12 cellular contexts compared by ENCODE assay signal in the genomic region with DNA sequence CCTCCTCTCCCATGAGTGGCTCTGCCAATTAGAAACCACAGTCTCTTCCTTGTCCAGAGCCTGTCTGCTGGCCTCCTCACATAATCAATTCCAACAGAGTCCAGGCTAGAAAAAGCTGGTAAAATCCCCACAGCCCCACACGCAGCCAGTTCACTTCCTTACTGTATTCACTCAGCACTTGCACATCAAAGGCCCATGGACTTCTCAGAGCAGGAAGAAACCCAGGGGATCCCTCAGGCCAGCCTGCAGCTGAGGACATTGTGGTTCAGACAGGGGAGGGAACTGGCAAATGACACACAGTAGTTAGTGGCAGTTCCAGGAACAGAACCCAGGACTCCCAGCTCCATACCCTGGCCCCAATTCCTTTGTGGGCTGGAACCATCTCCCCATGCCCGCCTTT.
A peak's percentile ranks its signal among the peaks of the same experiment; 100 is the strongest.
DNase-seq lines count a peak whose midpoint lies in the region; ATAC-seq and TF ChIP-seq lines count a peak whose summit lies in the region.
"Had no signal": no experiment of that assay in that cellular context is flagged by ENCODE, and none has a peak within 500 bp of the region (broad histone marks: within the 10 kb centered on the region; RNA-seq: fewer than 3 reads in every experiment).

No MANE protein-coding gene starts in this region.

- no peaks in the 10 kb centered on the region for H3K79me2 ChIP-seq in GM23338 (replicated peaks; ENCODE audit: insufficient read depth)

- ATAC-seq in GM23338 (peak; percentile 58), HG03108 (IDR thresholded peaks at IDR 0.05; ENCODE audit: unreplicated experiment) (no peak)
- ATAC-seq: effector memory CD8-positive, alpha-beta T cell had no signal

- peaks cover 14% of the 10 kb centered on the region for H3K4me1 Mint-ChIP-seq in GM23338
- peaks cover 79% of the 10 kb centered on the region for H3K4me1 Mint-ChIP-seq in activated naive CD8-positive, alpha-beta T cell (ENCODE audit: low read depth)

- no peak for TF ChIP-seq CTCF in GM23338 (conservative IDR thresholded peaks at IDR 0.05; ENCODE audit: low read depth in 2 of 2)

- H3K36me3 Mint-ChIP-seq in GM23338 (ENCODE audit: low read depth): no peaks in the 10 kb centered on the region
- peaks cover 20% of the 10 kb centered on the region for H3K36me3 Mint-ChIP-seq in activated naive CD8-positive, alpha-beta T cell

- no peaks in the 10 kb centered on the region for H3F3A ChIP-seq in GM23338 (replicated peaks; ENCODE audit: low read depth)

- no peak overlapping the region for H3K27ac Mint-ChIP-seq in GM23338
- H3K27ac Mint-ChIP-seq in activated naive CD8-positive, alpha-beta T cell: peak overlapping the region; percentile 82

- H3K4me2 ChIP-seq in GM23338: no peak overlapping the region

- no peak overlapping the region for H2AFZ ChIP-seq in GM23338

- no peak overlapping the region for H3K27ac ChIP-seq in GM23338 (ENCODE audit: low read depth)
- H3K27ac ChIP-seq: SJCRH30 had no signal

- no peaks in the 10 kb centered on the region; the same call in 1 of the 2 replicates for H3K9me2 ChIP-seq in GM23338 (ENCODE audit: insufficient read depth)

- peaks cover 19% of the 10 kb centered on the region for H3K27me3 Mint-ChIP-seq in GM23338 (ENCODE audit: insufficient read depth, low read depth, poor library complexity)
- H3K27me3 Mint-ChIP-seq in activated naive CD8-positive, alpha-beta T cell: no peaks in the 10 kb centered on the region
- H3K27me3 Mint-ChIP-seq: effector memory CD8-positive, alpha-beta T cell had no signal

- no peak overlapping the region for H3K4me3 ChIP-seq in GM23338
- H3K4me3 ChIP-seq: SJCRH30 had no signal

- peaks cover 6% of the 10 kb centered on the region; the same call in 1 of the 2 replicates for H4K20me1 ChIP-seq in GM23338 (replicated peaks; ENCODE audit: insufficient read depth)

- no peaks in the 10 kb centered on the region for H3K9me3 Mint-ChIP-seq in GM23338
- no peaks in the 10 kb centered on the region for H3K9me3 Mint-ChIP-seq in activated naive CD8-positive, alpha-beta T cell (ENCODE audit: low read depth)
- H3K9me3 Mint-ChIP-seq: effector memory CD8-positive, alpha-beta T cell had no signal

- peaks cover 21% of the 10 kb centered on the region for H3K27me3 ChIP-seq in GM23338 (ENCODE audit: insufficient read depth)
- H3K27me3 ChIP-seq: SJCRH30 had no signal

- no peaks in the 10 kb centered on the region for H3K36me3 ChIP-seq in GM23338 (ENCODE audit: insufficient read depth)
- H3K36me3 ChIP-seq: SJCRH30 had no signal

- peak; percentile 56 for DNase-seq in activated effector memory CD4-positive, alpha-beta T cell treated with anti-CD3 and anti-CD28 coated beads, Interleukin-2, amount 50 U/mL, for 16 hours
- no peak for DNase-seq in activated effector memory CD4-positive, alpha-beta T cell treated with Interleukin-2 at 50 U/mL for 16 hours
- no peak for DNase-seq in GM23338 (ENCODE audit: low spot score)
- peak; percentile 48 for DNase-seq in pons (ENCODE audit: low spot score)
- DNase-seq in SIG-M5 treated with dmso at 0.1 percent for 504 hours (lab: John Stamatoyannopoulos, UW; ENCODE audit: unreplicated experiment): no peak
- no peak for DNase-seq in stimulated activated CD4-positive, alpha-beta T cell treated with anti-CD3 and anti-CD28 coated beads, Interleukin-4, amount 100 ng/mL, for 1 hour
- DNase-seq: effector memory CD8-positive, alpha-beta T cell; NCI-H1436 treated with DMSO at 0.1 percent for 48 hours; NCI-H446 treated with DMSO at 0.1 percent for 48 hours; SJCRH30 had no signal

- no peak overlapping the region for H3K4me3 Mint-ChIP-seq in GM23338
- H3K4me3 Mint-ChIP-seq in activated naive CD8-positive, alpha-beta T cell: peak overlapping the region; percentile 86
- H3K4me3 Mint-ChIP-seq: effector memory CD8-positive, alpha-beta T cell had no signal

- H3K4me1 ChIP-seq in GM23338 (ENCODE audit: insufficient read depth): peaks cover 6% of the 10 kb centered on the region; the same call in 1 of the 2 replicates

TF ChIP-seq in GM23338, 12 proteins besides CTCF, POLR2A, EP300 and RAD21:
- TF ChIP-seq, protein P1, sequence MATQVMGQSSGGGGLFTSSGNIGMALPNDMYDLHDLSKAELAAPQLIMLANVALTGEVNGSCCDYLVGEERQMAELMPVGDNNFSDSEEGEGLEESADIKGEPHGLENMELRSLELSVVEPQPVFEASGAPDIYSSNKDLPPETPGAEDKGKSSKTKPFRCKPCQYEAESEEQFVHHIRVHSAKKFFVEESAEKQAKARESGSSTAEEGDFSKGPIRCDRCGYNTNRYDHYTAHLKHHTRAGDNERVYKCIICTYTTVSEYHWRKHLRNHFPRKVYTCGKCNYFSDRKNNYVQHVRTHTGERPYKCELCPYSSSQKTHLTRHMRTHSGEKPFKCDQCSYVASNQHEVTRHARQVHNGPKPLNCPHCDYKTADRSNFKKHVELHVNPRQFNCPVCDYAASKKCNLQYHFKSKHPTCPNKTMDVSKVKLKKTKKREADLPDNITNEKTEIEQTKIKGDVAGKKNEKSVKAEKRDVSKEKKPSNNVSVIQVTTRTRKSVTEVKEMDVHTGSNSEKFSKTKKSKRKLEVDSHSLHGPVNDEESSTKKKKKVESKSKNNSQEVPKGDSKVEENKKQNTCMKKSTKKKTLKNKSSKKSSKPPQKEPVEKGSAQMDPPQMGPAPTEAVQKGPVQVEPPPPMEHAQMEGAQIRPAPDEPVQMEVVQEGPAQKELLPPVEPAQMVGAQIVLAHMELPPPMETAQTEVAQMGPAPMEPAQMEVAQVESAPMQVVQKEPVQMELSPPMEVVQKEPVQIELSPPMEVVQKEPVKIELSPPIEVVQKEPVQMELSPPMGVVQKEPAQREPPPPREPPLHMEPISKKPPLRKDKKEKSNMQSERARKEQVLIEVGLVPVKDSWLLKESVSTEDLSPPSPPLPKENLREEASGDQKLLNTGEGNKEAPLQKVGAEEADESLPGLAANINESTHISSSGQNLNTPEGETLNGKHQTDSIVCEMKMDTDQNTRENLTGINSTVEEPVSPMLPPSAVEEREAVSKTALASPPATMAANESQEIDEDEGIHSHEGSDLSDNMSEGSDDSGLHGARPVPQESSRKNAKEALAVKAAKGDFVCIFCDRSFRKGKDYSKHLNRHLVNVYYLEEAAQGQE (IDR thresholded peaks at IDR 0.05; ENCODE audit: unreplicated experiment): no peak
- TF ChIP-seq CREB1 (CRISPR knock-in tag; IDR thresholded peaks at IDR 0.05; ENCODE audit: low read depth): no peak
- no peak for TF ChIP-seq POLR2AphosphoS5 (IDR thresholded peaks at IDR 0.05; ENCODE audit: low read depth)
- TF ChIP-seq ZNF114 (CRISPR knock-in tag; IDR thresholded peaks at IDR 0.05): no peak

Comparison
In these comparisons a context has a peak if more than half of its experiments do, and no peak if none do; other contexts are left out.
1. DNase-seq: peak in activated effector memory CD4-positive, alpha-beta T cell treated with anti-CD3 and anti-CD28 coated beads, Interleukin-2, amount 50 U/mL, for 16 hours (single experiment) and pons (single experiment); none in activated effector memory CD4-positive, alpha-beta T cell treated with Interleukin-2 at 50 U/mL for 16 hours (single experiment), GM23338 (single experiment), SIG-M5 treated with dmso at 0.1 percent for 504 hours (single experiment) and stimulated activated CD4-positive, alpha-beta T cell treated with anti-CD3 and anti-CD28 coated beads, Interleukin-4, amount 100 ng/mL, for 1 hour (single experiment).